In genomic region chr2:72116081-72116533, GRCh38 we compare ENCODE assay signal across 9 cellular contexts. TPM values are rescaled to one million over a fixed set of nuclear protein-coding genes. Genes with fewer than 3 reads are reported as not detected.
DNase-seq lines count a peak whose midpoint lies in the region; ATAC-seq, FAIRE-seq and TF ChIP-seq lines count a peak whose summit lies in the region.
"Had no signal": no experiment of that assay in that cellular context is flagged by ENCODE, and none has a peak within 500 bp of the region (broad histone marks: within the 10 kb centered on the region; RNA-seq: fewer than 3 reads in every experiment).

No MANE protein-coding gene starts in this region.

- POLR2A ChIA-PET in A549 (lab: Yijun Ruan, JAX): interaction anchor here (1.3 kb wide), 1 partner anchor 14 kb away, joined by 11 read pairs; no protein-coding TSS in a partner anchor
- POLR2A ChIA-PET in CD8-positive, alpha-beta memory T cell (lab: Charles Lee): no interaction called here

- TF ChIP-seq POLR2A in A549 (IDR thresholded peaks at IDR 0.05; ENCODE audit: low read length): no peak

- H3K27me3 ChIP-seq in RWPE2 (ENCODE audit: insufficient read depth, poor library complexity, severe bottlenecking): no peaks in the 10 kb centered on the region
- no peaks in the 10 kb centered on the region for H3K27me3 ChIP-seq in CD8-positive, alpha-beta memory T cell (ENCODE audit: insufficient read depth, low read length, poor library complexity, severe bottlenecking)

- TF ChIP-seq EP300 in A549 (IDR thresholded peaks at IDR 0.05): no peak

- 0 out of 5 replicates have a peak, but pooled peaks of 1 of the 2 experiments have one; percentile 20 for TF ChIP-seq RAD21 in A549 (conservative IDR thresholded peaks at IDR 0.05 in 1 of 2, IDR thresholded peaks at IDR 0.05 in 1 of 2)

- DNase-seq in A549 (ENCODE audit: low read depth in 1 of 2, low spot score in 1 of 2): peak; percentile 49 to 72
- no peak for DNase-seq in RWPE2 (ENCODE audit: low spot score)
- DNase-seq in fibroblast of villous mesenchyme (ENCODE audit: low read depth): no peak
- DNase-seq in SIG-M5 treated with dmso at 0.1 percent for 504 hours (lab: John Stamatoyannopoulos, UW; ENCODE audit: unreplicated experiment): no peak
- DNase-seq in T-helper 17 cell: no peak
- no peak for DNase-seq in CD8-positive, alpha-beta memory T cell
- DNase-seq: activated naive CD8-positive, alpha-beta T cell treated with anti-CD3 and anti-CD28 coated beads, Interleukin-2, amount 50 U/mL, for 24 hours had no signal

- H3K9me3 Mint-ChIP-seq in CD8-positive, alpha-beta memory T cell: peaks cover 0 to 2% (median 0%) of the 10 kb centered on the region in 5 donors
- H3K9me3 Mint-ChIP-seq: activated naive CD8-positive, alpha-beta T cell treated with anti-CD3 and anti-CD28 coated beads, Interleukin-2, amount 50 U/mL, for 24 hours had no signal

- no peak overlapping the region for H3K27ac Mint-ChIP-seq in T-helper 17 cell
- H3K27ac Mint-ChIP-seq in CD8-positive, alpha-beta memory T cell: no peak overlapping the region
- H3K27ac Mint-ChIP-seq: activated naive CD8-positive, alpha-beta T cell treated with anti-CD3 and anti-CD28 coated beads, Interleukin-2, amount 50 U/mL, for 24 hours had no signal

- CTCF ChIA-PET in A549 (lab: Yijun Ruan, JAX): interaction anchor here (0.6 to 4.3 kb wide), 14 partner anchors 8 to 701 kb away, joined by 3 to 18 read pairs (median 4); no protein-coding TSS in a partner anchor
- CTCF ChIA-PET in CD8-positive, alpha-beta memory T cell (lab: Charles Lee): interaction anchor here (1.3 kb wide), 1 partner anchor 20 kb away, joined by 4 read pairs; no protein-coding TSS in a partner anchor

- ATAC-seq in A549 (peak; percentile 58 to 73), GM19351 (IDR thresholded peaks at IDR 0.05; ENCODE audit: unreplicated experiment) (peak; percentile 57), RWPE2 (ENCODE audit: low read depth) (peak; percentile 3; the same call in 2 of the 3 replicates), T-helper 17 cell (no peak), GM19452 (IDR thresholded peaks at IDR 0.05; ENCODE audit: unreplicated experiment) (no peak)
- ATAC-seq: activated naive CD8-positive, alpha-beta T cell treated with anti-CD3 and anti-CD28 coated beads, Interleukin-2, amount 50 U/mL, for 24 hours had no signal

- peak overlapping the region; percentile 66 to 88 for H3K27ac ChIP-seq in A549
- peak overlapping the region; percentile 97 for H3K27ac ChIP-seq in RWPE2 (ENCODE audit: poor library complexity, severe bottlenecking)
- no peak overlapping the region for H3K27ac ChIP-seq in CD8-positive, alpha-beta memory T cell (ENCODE audit: low read depth, low read length)

- H3K36me3 ChIP-seq in RWPE2 (ENCODE audit: low read depth): no peaks in the 10 kb centered on the region
- H3K36me3 ChIP-seq in CD8-positive, alpha-beta memory T cell (ENCODE audit: insufficient read depth, low read length): no peaks in the 10 kb centered on the region

- H3K4me3 Mint-ChIP-seq in T-helper 17 cell: no peak overlapping the region
- no peak overlapping the region for H3K4me3 Mint-ChIP-seq in CD8-positive, alpha-beta memory T cell
- H3K4me3 Mint-ChIP-seq: activated naive CD8-positive, alpha-beta T cell treated with anti-CD3 and anti-CD28 coated beads, Interleukin-2, amount 50 U/mL, for 24 hours had no signal

- H3K4me3 ChIP-seq in A549: 0 out of 3 replicates have a peak overlapping the region, but pooled peaks have one; percentile 6
- no peak overlapping the region for H3K4me3 ChIP-seq in RWPE2 (ENCODE audit: severe bottlenecking)
- H3K4me3 ChIP-seq in fibroblast of villous mesenchyme (ENCODE audit: low read depth, low read length): no peak overlapping the region
- H3K4me3 ChIP-seq in CD8-positive, alpha-beta memory T cell (ENCODE audit: low read length): no peak overlapping the region

- peak overlapping the region; percentile 73 for H3K4me2 ChIP-seq in A549

- peaks cover 40% of the 10 kb centered on the region for H3K27me3 Mint-ChIP-seq in T-helper 17 cell
- H3K27me3 Mint-ChIP-seq in CD8-positive, alpha-beta memory T cell: peaks cover 8 to 17% of the 10 kb centered on the region in 2 donors

- WGBS in A549 (ENCODE audit: missing lambda C conversion rate): 40% methylated on average over 3 of the region's 4 CpGs

- no peak for FAIRE-seq in A549 (lab: Jason Lieb, UNC)

- TF ChIP-seq CTCF in A549 (IDR thresholded peaks at IDR 0.05) (peak; percentile 31; the same call in 2 of the 3 replicates), RWPE2 (IDR thresholded peaks at IDR 0.05; ENCODE audit: poor library complexity, severe bottlenecking) (peak; percentile 40), fibroblast of villous mesenchyme (IDR thresholded peaks at IDR 0.05; ENCODE audit: insufficient read depth, low read depth, low read length) (peak; percentile 41)

- H3K4me1 ChIP-seq in A549 (peaks cover 33% of the 10 kb centered on the region), RWPE2 (ENCODE audit: insufficient read depth, poor library complexity, severe bottlenecking) (peaks cover 22% of the 10 kb centered on the region)
- no peaks in the 10 kb centered on the region for H3K4me1 ChIP-seq in CD8-positive, alpha-beta memory T cell (ENCODE audit: insufficient read depth, low read length)

- H3K36me3 Mint-ChIP-seq in T-helper 17 cell (ENCODE audit: low read depth): no peaks in the 10 kb centered on the region
- H3K36me3 Mint-ChIP-seq in CD8-positive, alpha-beta memory T cell: no peaks in the 10 kb centered on the region

- no peaks in the 10 kb centered on the region; the same call in 2 of the 3 replicates for H3K9me3 ChIP-seq in A549
- H3K9me3 ChIP-seq in RWPE2 (ENCODE audit: severe bottlenecking): no peaks in the 10 kb centered on the region
- no peaks in the 10 kb centered on the region for H3K9me3 ChIP-seq in T-helper 17 cell (ENCODE audit: control insufficient read depth, low read length, poor library complexity, severe bottlenecking)
- H3K9me3 ChIP-seq in CD8-positive, alpha-beta memory T cell (ENCODE audit: low read length): no peaks in the 10 kb centered on the region

- H3K4me1 Mint-ChIP-seq in T-helper 17 cell: no peaks in the 10 kb centered on the region
- H3K4me1 Mint-ChIP-seq in CD8-positive, alpha-beta memory T cell: no peaks in the 10 kb centered on the region
- H3K4me1 Mint-ChIP-seq: activated naive CD8-positive, alpha-beta T cell treated with anti-CD3 and anti-CD28 coated beads, Interleukin-2, amount 50 U/mL, for 24 hours had no signal

TF ChIP-seq in A549, 52 proteins besides CTCF, POLR2A, EP300 and RAD21:
- TF ChIP-seq RARB (CRISPR knock-in tag; IDR thresholded peaks at IDR 0.05) (no peak), MAX (IDR thresholded peaks at IDR 0.05) (0 out of 2 replicates have a peak, but pooled peaks have one; percentile 12), MYC (IDR thresholded peaks at IDR 0.05; ENCODE audit: borderline replicate concordance, low read length) (no peak), HOXB13 (CRISPR knock-in tag; IDR thresholded peaks at IDR 0.05; ENCODE audit: low read depth) (no peak)

RNA-seq across cellular contexts. Expression of gene CYP26B1, which starts 31.6 kb away (rescaled TPM):
- polyA plus RNA-seq in A549 (2011; rRNA removed) (9.7 and 13.4 TPM in 2 replicates), A549 (2017; fragmentation: RNase III; extraction: RNeasy Plus Mini Kit Qiagen cat#74134 plus additional on column Dnase treatment) (13.0 to 18.9 TPM (median 13.6 TPM) in 3 replicates)
- 14.1 and 17.9 TPM in 2 replicates for polyA plus RNA-seq in A549 (2012; cell fraction: cytosol; rRNA removed)
- polyA plus RNA-seq in A549 (2012; cell fraction: nucleus; rRNA removed): 32.4 and 41.7 TPM in 2 replicates
- polyA minus RNA-seq in A549 (2011; rRNA and poly(A)+ RNA removed): 6.5 and 10.8 TPM in 2 replicates
- total RNA-seq in fibroblast of villous mesenchyme (under 0.01 and 0.43 TPM in 2 replicates), T-helper 17 cell (not detected)
- total RNA-seq in CD8-positive, alpha-beta memory T cell: not detected
- polyA plus RNA-seq in CD8-positive, alpha-beta memory T cell: not detected

Comparison
In these comparisons a context has a peak if more than half of its experiments do, and no peak if none do; other contexts are left out.
1. ATAC-seq: peak in A549 (2 of 2), GM19351 (single experiment) and RWPE2 (single experiment); none in T-helper 17 cell (single experiment) and GM19452 (single experiment).
2. DNase-seq: peak in A549 (2 of 2); none in RWPE2 (single experiment), fibroblast of villous mesenchyme (single experiment), SIG-M5 treated with dmso at 0.1 percent for 504 hours (single experiment), T-helper 17 cell (0 of 3) and CD8-positive, alpha-beta memory T cell (0 of 5).
3. Peak in every context shown above with its lines, with median percentiles within 50 percentile points of each other: CTCF ChIP-seq.